Comparison of ENCODE assay signal across 8 cellular contexts in genomic region chr5:38809388-38810359, GRCh38. TPM values are rescaled to one million over a fixed set of nuclear protein-coding genes. Genes with fewer than 3 reads are reported as not detected.
A peak's percentile ranks its signal among the peaks of the same experiment; 100 is the strongest.
DNase-seq lines count a peak whose midpoint lies in the region; ATAC-seq, FAIRE-seq and TF ChIP-seq lines count a peak whose summit lies in the region.

No MANE protein-coding gene starts in this region.

- H3K27me3 ChIP-seq in CD8-positive, alpha-beta T cell (ENCODE audit: insufficient read depth, low read length) = peaks cover 8% of the 10 kb centered on the region
- H3K27me3 ChIP-seq in body of pancreas (no peaks in the 10 kb centered on the region), iPS-18a (ENCODE audit: control insufficient read depth, insufficient read depth, low read length) (peaks cover 9% of the 10 kb centered on the region), small intestine (ENCODE audit: control insufficient read depth in 2 of 2, insufficient read depth in 2 of 2, low read length in 2 of 2) (no peaks in the 10 kb centered on the region)

- peak in 1 of 3 donors; percentile 9 for TF ChIP-seq POLR2A in body of pancreas (IDR thresholded peaks at IDR 0.05)

- peaks cover 41% of the 10 kb centered on the region for H3K27me3 Mint-ChIP-seq in CD8-positive, alpha-beta T cell (ENCODE audit: low read depth)

- TF ChIP-seq CTCF in CD8-positive, alpha-beta T cell (IDR thresholded peaks at IDR 0.05) = peak; percentile 29
- TF ChIP-seq CTCF in body of pancreas (IDR thresholded peaks at IDR 0.05) = peak; percentile 56 to 92 (median 88)

- no peak overlapping the region for H3K4me3 ChIP-seq in CD8-positive, alpha-beta T cell (ENCODE audit: low read depth, low read length)
- H3K4me3 ChIP-seq in body of pancreas (no peak overlapping the region), iPS-18a (ENCODE audit: low read length) (no peak overlapping the region), small intestine (ENCODE audit: low read depth in 1 of 2, low read length in 2 of 2) (no peak overlapping the region)

- H3K4me1 Mint-ChIP-seq in CD8-positive, alpha-beta T cell (ENCODE audit: low read depth) = no peaks in the 10 kb centered on the region

- peak overlapping the region; percentile 28 for H3K9ac ChIP-seq in iPS-18a (ENCODE audit: low read length)

- H3K36me3 ChIP-seq in CD8-positive, alpha-beta T cell (ENCODE audit: insufficient read depth, low read length) = no peaks in the 10 kb centered on the region
- no peaks in the 10 kb centered on the region for H3K36me3 ChIP-seq in body of pancreas (replicated peaks in 1 of 2; ENCODE audit: insufficient read depth in 1 of 2, low read depth in 2 of 2)
- H3K36me3 ChIP-seq in iPS-18a (ENCODE audit: control insufficient read depth, low read depth, low read length) = no peaks in the 10 kb centered on the region
- H3K36me3 ChIP-seq in small intestine (ENCODE audit: control insufficient read depth in 2 of 2, insufficient read depth in 2 of 2, low read length in 2 of 2) = no peaks in the 10 kb centered on the region

- H3K4me3 Mint-ChIP-seq in CD8-positive, alpha-beta T cell = no peak overlapping the region

- no peak overlapping the region for H3K27ac ChIP-seq in CD8-positive, alpha-beta T cell (ENCODE audit: low read depth, low read length)
- H3K27ac ChIP-seq in body of pancreas (no peak overlapping the region), iPS-18a (ENCODE audit: low read length) (no peak overlapping the region), small intestine (ENCODE audit: low read depth in 1 of 2, low read length in 1 of 2) (no peak overlapping the region)

- intact Hi-C loops in CD8-positive, alpha-beta T cell (cut with DNase I, micrococcal nuclease) = loop anchor here (1.0 to 10.0 kb wide), 4 partner anchors 368 to 545 kb away; no protein-coding TSS in a partner anchor
- intact Hi-C loops in body of pancreas (cut with DNase I) = loop anchor here (5.0 to 10.0 kb wide), 3 partner anchors 125 to 387 kb away; no protein-coding TSS in a partner anchor

- H3K4me1 ChIP-seq in CD8-positive, alpha-beta T cell (ENCODE audit: insufficient read depth, low read length) = no peaks in the 10 kb centered on the region
- H3K4me1 ChIP-seq in body of pancreas (peaks cover 8% of the 10 kb centered on the region), iPS-18a (ENCODE audit: control insufficient read depth, low read depth, low read length) (peaks cover 8% of the 10 kb centered on the region), small intestine (ENCODE audit: control insufficient read depth in 2 of 2, insufficient read depth in 1 of 2, low read depth in 1 of 2, low read length in 1 of 2) (no peaks in the 10 kb centered on the region)

- no peaks in the 10 kb centered on the region for H3K9me3 ChIP-seq in CD8-positive, alpha-beta T cell (ENCODE audit: low read length)
- no peaks in the 10 kb centered on the region for H3K9me3 ChIP-seq in body of pancreas
- H3K9me3 ChIP-seq in iPS-18a (ENCODE audit: control insufficient read depth, low read depth, low read length) = no peaks in the 10 kb centered on the region
- H3K9me3 ChIP-seq in small intestine (ENCODE audit: control insufficient read depth, low read depth) = no peaks in the 10 kb centered on the region

- ATAC-seq in CD8-positive, alpha-beta T cell = no peak
- ATAC-seq in GM21576 (IDR thresholded peaks at IDR 0.05; ENCODE audit: unreplicated experiment) (peak; percentile 86), body of pancreas (peak; percentile 91), HG03378 (IDR thresholded peaks at IDR 0.05; ENCODE audit: unreplicated experiment) (no peak)

- no peaks in the 10 kb centered on the region for H3K36me3 Mint-ChIP-seq in CD8-positive, alpha-beta T cell

- no peak for FAIRE-seq in small intestine (lab: Jason Lieb, UNC)

- POLR2A ChIA-PET in CD8-positive, alpha-beta T cell (lab: Charles Lee) = no interaction called here

- H3K27ac Mint-ChIP-seq in CD8-positive, alpha-beta T cell = no peak overlapping the region

- 22 to 24% methylated on average over 14 of the region's 14 CpGs for WGBS in body of pancreas, 2 donors
- 23 to 26% (median 24%) methylated on average over 14 of the region's 14 CpGs for WGBS in small intestine, 3 donors

- no peaks in the 10 kb centered on the region for H3K9me3 Mint-ChIP-seq in CD8-positive, alpha-beta T cell

- CTCF ChIA-PET in CD8-positive, alpha-beta T cell (lab: Charles Lee) = interaction anchor here (1.2 to 4.0 kb wide), 3 partner anchors 13 to 368 kb away, joined by 4 to 21 read pairs (median 4); no protein-coding TSS in a partner anchor

- DNase-seq in CD8-positive, alpha-beta T cell = peak in 2 of 7 experiments; percentile 22 to 23
- DNase-seq in NCI-H1436 (lab: John Stamatoyannopoulos, UW) (peak; percentile 80), SKM-1 treated with dmso at 0.1 percent for 144 hours (lab: John Stamatoyannopoulos, UW; ENCODE audit: unreplicated experiment) (peak; percentile 17), body of pancreas (peak; percentile 80 to 85 (median 82)), small intestine (peak; percentile 49)

RNA-seq across cellular contexts. Expression of gene OSMR, which starts 36.1 kb away (rescaled TPM):
- total RNA-seq in CD8-positive, alpha-beta T cell = not detected
- 10 to 100 TPM; 11.7 to 22.4 TPM for total RNA-seq in body of pancreas
- 1 to 10 TPM in 1 of 3 donors, under 1 TPM in 2; 0.22 to 9.2 (median 0.54) TPM for polyA plus RNA-seq in small intestine

Comparison
In these comparisons a context has a peak if more than half of its experiments do, and no peak if none do; other contexts are left out.
1. ATAC-seq: peak in GM21576 (single experiment) and body of pancreas (single experiment); none in CD8-positive, alpha-beta T cell (single experiment) and HG03378 (single experiment).
2. RNA of gene OSMR, which starts 36.1 kb away (total RNA-seq): 11.7 to 22.4 TPM in body of pancreas; not detected in CD8-positive, alpha-beta T cell; every median in the first group is over 10 times any median in the second.